8 cellular contexts compared by ENCODE assay signal in genomic region chr3:184524981-184525336, GRCh38. TPM values are rescaled to one million over a fixed set of nuclear protein-coding genes. Genes with fewer than 3 reads are reported as not detected.
DNase-seq lines count a peak whose midpoint lies in the region; ATAC-seq and TF ChIP-seq lines count a peak whose summit lies in the region.

No MANE protein-coding gene starts in this region.

- H3K4me1 ChIP-seq in lower lobe of right lung (peaks cover 12% of the 10 kb centered on the region), upper lobe of left lung (peaks cover 11 to 24% (median 18%) of the 10 kb centered on the region in 4 donors)

- H3K36me3 ChIP-seq in lower lobe of right lung (no peaks in the 10 kb centered on the region), upper lobe of left lung (no peaks in the 10 kb centered on the region)

- no peaks in the 10 kb centered on the region for H3K9me3 ChIP-seq in lower lobe of right lung
- H3K9me3 ChIP-seq in upper lobe of left lung = no peaks in the 10 kb centered on the region

- 2 to 7% methylated on average over 4 to 7 of the region's 7 CpGs for WGBS in upper lobe of left lung, 2 donors

- intact Hi-C loops in lower lobe of right lung (cut with DNase I) = no loop called here

- H3K27ac ChIP-seq in caudate nucleus (ENCODE audit: low read depth, low read length) (peak overlapping the region; percentile 6), lower lobe of right lung (peak overlapping the region; percentile 54), upper lobe of left lung (peak overlapping the region in 2 of 4 donors; percentile 73 to 83)

- peak; percentile 58 to 82 for ATAC-seq in lower lobe of right lung
- ATAC-seq in upper lobe of left lung (ENCODE audit: low FRiP score in 2 of 2) = peak; percentile 65 to 77
- no peak for ATAC-seq in GM21526 (IDR thresholded peaks at IDR 0.05; ENCODE audit: low FRiP score, unreplicated experiment)

- H3K27me3 ChIP-seq in lower lobe of right lung (ENCODE audit: low read depth) (peaks cover 35% of the 10 kb centered on the region), upper lobe of left lung (peaks cover 0 to 14% (median 0%) of the 10 kb centered on the region in 4 donors)

- H3K4me3 ChIP-seq in lower lobe of right lung (peak overlapping the region; percentile 56), upper lobe of left lung (peak overlapping the region in 3 of 4 donors; percentile 49 to 55 (median 54))

- TF ChIP-seq POLR2A in upper lobe of left lung (IDR thresholded peaks at IDR 0.05) = no peak

- DNase-seq in Daoy (ENCODE audit: low read depth) (peak; percentile 51), NOMO-1 treated with DMSO at 0.1 percent for 48 hours (lab: John Stamatoyannopoulos, UW; ENCODE audit: unreplicated experiment) (peak; percentile 60), caudate nucleus (lab: John Stamatoyannopoulos, UW) (peak in 1 of 61 donors; percentile 18), lower lobe of right lung (no peak), upper lobe of left lung (no peak), HK-2 (ENCODE audit: unreplicated experiment) (no peak), hypothalamus (lab: John Stamatoyannopoulos, UW) (no peak)

- TF ChIP-seq CTCF in lower lobe of right lung (IDR thresholded peaks at IDR 0.05) (no peak), upper lobe of left lung (IDR thresholded peaks at IDR 0.05) (no peak)

- TF ChIP-seq EP300 in upper lobe of left lung (IDR thresholded peaks at IDR 0.05) = no peak

RNA-seq across cellular contexts. Expression of gene EPHB3, which starts 36.6 kb away (rescaled TPM):
- total RNA-seq in Daoy (2014; rRNA removed; shearing (Covaris generic)) = 1.4 and 1.8 TPM in 2 replicates
- 4.9 TPM for total RNA-seq in lower lobe of right lung
- total RNA-seq in upper lobe of left lung = 1 to 10 TPM; 3.1 to 10.0 (median 7.2) TPM

Comparison
In these comparisons a context has a peak if more than half of its experiments do, and no peak if none do; other contexts are left out.
1. DNase-seq: peak in Daoy (single experiment) and NOMO-1 treated with DMSO at 0.1 percent for 48 hours (single experiment); none in lower lobe of right lung (single experiment), upper lobe of left lung (0 of 2), HK-2 (single experiment) and hypothalamus (0 of 51).